In the genomic region with DNA sequence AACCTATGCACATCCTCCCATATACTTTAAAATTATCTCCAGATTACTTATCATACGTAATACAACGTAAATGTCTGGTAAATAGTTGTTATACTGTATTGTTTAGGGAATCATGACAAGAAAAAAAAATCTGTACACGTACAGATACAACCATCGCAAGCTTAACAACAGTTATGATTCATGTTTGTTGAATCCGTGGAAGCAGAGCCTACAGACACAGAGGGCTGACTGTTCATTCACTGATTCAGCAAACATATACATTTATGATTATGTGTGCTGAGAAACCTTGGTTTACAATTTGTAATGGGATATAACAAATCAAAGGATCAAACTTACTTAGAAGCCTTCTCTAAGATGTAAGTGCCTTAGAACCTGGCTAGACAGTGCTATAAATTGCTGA, we compare ENCODE assay signal across 11 cellular contexts. TPM values are rescaled to one million over a fixed set of nuclear protein-coding genes. Genes with fewer than 3 reads are reported as not detected.
DNase-seq lines count a peak whose midpoint lies in the region; ATAC-seq and TF ChIP-seq lines count a peak whose summit lies in the region.
"Had no signal": no experiment of that assay in that cellular context is flagged by ENCODE, and none has a peak within 500 bp of the region (broad histone marks: within the 10 kb centered on the region; RNA-seq: fewer than 3 reads in every experiment).

No MANE protein-coding gene starts in this region.

- peaks cover 66 to 80% (median 72%) of the 10 kb centered on the region in 11 experiments for H3K9me3 ChIP-seq in BLaER1 treated with 17β-estradiol and CSF1 and Interleukin-3, amounts not matched to agents 10 nM and 100 nM (replicated peaks in 1 of 11)
- H3K9me3 ChIP-seq in HUES6 (ENCODE audit: control insufficient read depth, insufficient read depth, low read depth, low read length) (peaks cover 34% of the 10 kb centered on the region), mesodermal cell (ENCODE audit: control insufficient read depth, low read length) (peaks cover 42% of the 10 kb centered on the region)

- in situ Hi-C loops in astrocyte of the cerebellum (cut with HindIII; ENCODE audit: low sequenced_read_pairs): no loop called here

- no peak overlapping the region for H3K27ac ChIP-seq in BLaER1 treated with 17β-estradiol and CSF1 and Interleukin-3, amounts not matched to agents 10 nM and 100 nM
- H3K27ac ChIP-seq in HUES6 (ENCODE audit: low read depth, low read length) (no peak overlapping the region), mesodermal cell (ENCODE audit: low read depth, low read length, severe bottlenecking) (no peak overlapping the region)
- H3K27ac ChIP-seq: parathyroid adenoma had no signal

- peak overlapping the region; percentile 68 to 86 (median 78) for H3K4me3 ChIP-seq in BLaER1 treated with 17β-estradiol and CSF1 and Interleukin-3, amounts not matched to agents 10 nM and 100 nM
- peak overlapping the region; percentile 91 for H3K4me3 ChIP-seq in HUES6 (ENCODE audit: low read depth, low read length)
- H3K4me3 ChIP-seq in astrocyte of the cerebellum (ENCODE audit: low read depth, low read length): peak overlapping the region; percentile 95
- peak overlapping the region; percentile 80 for H3K4me3 ChIP-seq in mesodermal cell (ENCODE audit: extremely low read depth, insufficient read depth, low read length, poor library complexity, severe bottlenecking)

- no peak for TF ChIP-seq POLR2A in GM18505 (IDR thresholded peaks at IDR 0.05; ENCODE audit: borderline replicate concordance, extremely low read depth, insufficient read depth, insufficient read length)

- peak overlapping the region in 8 of 11 experiments; percentile 44 to 95 (median 89); a peak in 12 of 22 replicates for H3K9ac ChIP-seq in BLaER1 treated with 17β-estradiol and CSF1 and Interleukin-3, amounts not matched to agents 10 nM and 100 nM
- no peak overlapping the region for H3K9ac ChIP-seq in HUES6 (ENCODE audit: low read length)
- H3K9ac ChIP-seq: parathyroid adenoma had no signal

- TF ChIP-seq CTCF in astrocyte of the cerebellum (IDR thresholded peaks at IDR 0.05; ENCODE audit: low read depth, low read length, missing control alignments): no peak

- H4K20me1 ChIP-seq in BLaER1 treated with 17β-estradiol and CSF1 and Interleukin-3, amounts not matched to agents 10 nM and 100 nM: no peaks in the 10 kb centered on the region; a peak in 1 of 22 replicates

- ATAC-seq in GM18505 (IDR thresholded peaks at IDR 0.05; ENCODE audit: unreplicated experiment) (no peak), GM19463 (IDR thresholded peaks at IDR 0.05; ENCODE audit: unreplicated experiment) (no peak)
- ATAC-seq: heart right ventricle had no signal

- 100% methylated on average over 1 of the region's 5 CpGs; no CpG with 5 or more reads in 1 of the 2 experiments for WGBS in mesodermal cell (ENCODE audit: insufficient coverage in 2 of 2), 2 experiments

- no peaks in the 10 kb centered on the region for H3K27me3 ChIP-seq in BLaER1 treated with 17β-estradiol and CSF1 and Interleukin-3, amounts not matched to agents 10 nM and 100 nM
- no peaks in the 10 kb centered on the region for H3K27me3 ChIP-seq in HUES6 (ENCODE audit: control insufficient read depth, insufficient read depth, low read length)
- H3K27me3 ChIP-seq: heart right ventricle had no signal

- H3K36me3 ChIP-seq in BLaER1 treated with 17β-estradiol and CSF1 and Interleukin-3, amounts not matched to agents 10 nM and 100 nM: peaks cover 48 to 68% (median 58%) of the 10 kb centered on the region in 11 experiments
- H3K36me3 ChIP-seq in HUES6 (ENCODE audit: control insufficient read depth, insufficient read depth, low read length) (peaks cover 40% of the 10 kb centered on the region), mesodermal cell (ENCODE audit: control insufficient read depth, insufficient read depth, low read length) (peaks cover 54% of the 10 kb centered on the region)

- DNase-seq in astrocyte of the cerebellum (ENCODE audit: low read depth): no peak
- no peak for DNase-seq in DMS153 treated with DMSO at 0.1 percent for 48 hours (lab: John Stamatoyannopoulos, UW; ENCODE audit: unreplicated experiment)
- DNase-seq in GDM1 (lab: John Stamatoyannopoulos, UW): no peak
- DNase-seq: heart right ventricle, NCI-H226 had no signal

- peaks cover 12 to 20% (median 16%) of the 10 kb centered on the region in 10 experiments; a peak in 18 of 20 replicates for H3K4me1 ChIP-seq in BLaER1 treated with 17β-estradiol and CSF1 and Interleukin-3, amounts not matched to agents 10 nM and 100 nM
- H3K4me1 ChIP-seq in HUES6 (ENCODE audit: control insufficient read depth, insufficient read depth, low read length): no peaks in the 10 kb centered on the region
- no peaks in the 10 kb centered on the region for H3K4me1 ChIP-seq in mesodermal cell (ENCODE audit: control insufficient read depth, insufficient read depth, low read length, poor library complexity, severe bottlenecking)
- H3K4me1 ChIP-seq: parathyroid adenoma had no signal

- peak overlapping the region; percentile 69 to 96 (median 87) for H3K4me2 ChIP-seq in BLaER1 treated with 17β-estradiol and CSF1 and Interleukin-3, amounts not matched to agents 10 nM and 100 nM

RNA-seq across cellular contexts. Expression of gene ZNF260, which starts 1.5 kb away (rescaled TPM):
- 14.1 TPM for polyA plus RNA-seq in mesodermal cell (2013, experiment 1 of 2)
- polyA plus RNA-seq in mesodermal cell (2013, experiment 2 of 2): 17.4 TPM

RNA-seq across cellular contexts. Expression of gene ZNF566, which starts 37.2 kb away (rescaled TPM):
- 7.1 TPM for polyA plus RNA-seq in mesodermal cell (2013, experiment 1 of 2)
- polyA plus RNA-seq in mesodermal cell (2013, experiment 2 of 2): 6.1 TPM

RNA-seq across cellular contexts. Expression of gene ZNF529, which starts 46.5 kb away (rescaled TPM):
- polyA plus RNA-seq in mesodermal cell (2013, experiment 1 of 2): 8.3 TPM
- 6.6 TPM for polyA plus RNA-seq in mesodermal cell (2013, experiment 2 of 2)
